9 cellular contexts compared by ENCODE assay signal in genomic region chr1:190436615-190437014, GRCh38. TPM values are rescaled to one million over a fixed set of nuclear protein-coding genes. Genes with fewer than 3 reads are reported as not detected.
DNase-seq lines count a peak whose midpoint lies in the region; ATAC-seq and FAIRE-seq lines count a peak whose summit lies in the region.
"Had no signal": no experiment of that assay in that cellular context is flagged by ENCODE, and none has a peak within 500 bp of the region (broad histone marks: within the 10 kb centered on the region; RNA-seq: fewer than 3 reads in every experiment).

No MANE protein-coding gene starts in this region.

- peak; percentile 91 for FAIRE-seq in A204.1 (lab: Jason Lieb, UNC)

- DNase-seq in NCI-H69 (lab: John Stamatoyannopoulos, UW) (peak; percentile 67), dermis blood vessel endothelial cell (peak; percentile 0), mucosa of gallbladder (ENCODE audit: low spot score) (no peak), cortex of kidney (lab: John Stamatoyannopoulos, UW) (no peak)
- no peak for DNase-seq in activated effector memory CD4-positive, alpha-beta T cell treated with Interleukin-2 at 50 U/mL for 16 hours
- DNase-seq: activated gamma-delta T cell treated with Interleukin-2 at 50 U/mL for 16 hours had no signal

- peak; percentile 56 for ATAC-seq in GM19035 (IDR thresholded peaks at IDR 0.05; ENCODE audit: unreplicated experiment)
- ATAC-seq in GM19452 (IDR thresholded peaks at IDR 0.05; ENCODE audit: unreplicated experiment): no peak

RNA-seq across cellular contexts. Expression of gene BRINP3, which starts 41.0 kb away (rescaled TPM):
- total RNA-seq in dermis blood vessel endothelial cell (not detected in 2 replicates), mucosa of gallbladder (0.35 TPM)

Comparison
In these comparisons a context has a peak if more than half of its experiments do, and no peak if none do; other contexts are left out.
1. DNase-seq: peak in NCI-H69 (single experiment) and dermis blood vessel endothelial cell (single experiment); none in mucosa of gallbladder (single experiment), cortex of kidney (single experiment) and activated effector memory CD4-positive, alpha-beta T cell treated with Interleukin-2 at 50 U/mL for 16 hours (single experiment).